Comparison of ENCODE assay signal across 17 cellular contexts in the genomic region with DNA sequence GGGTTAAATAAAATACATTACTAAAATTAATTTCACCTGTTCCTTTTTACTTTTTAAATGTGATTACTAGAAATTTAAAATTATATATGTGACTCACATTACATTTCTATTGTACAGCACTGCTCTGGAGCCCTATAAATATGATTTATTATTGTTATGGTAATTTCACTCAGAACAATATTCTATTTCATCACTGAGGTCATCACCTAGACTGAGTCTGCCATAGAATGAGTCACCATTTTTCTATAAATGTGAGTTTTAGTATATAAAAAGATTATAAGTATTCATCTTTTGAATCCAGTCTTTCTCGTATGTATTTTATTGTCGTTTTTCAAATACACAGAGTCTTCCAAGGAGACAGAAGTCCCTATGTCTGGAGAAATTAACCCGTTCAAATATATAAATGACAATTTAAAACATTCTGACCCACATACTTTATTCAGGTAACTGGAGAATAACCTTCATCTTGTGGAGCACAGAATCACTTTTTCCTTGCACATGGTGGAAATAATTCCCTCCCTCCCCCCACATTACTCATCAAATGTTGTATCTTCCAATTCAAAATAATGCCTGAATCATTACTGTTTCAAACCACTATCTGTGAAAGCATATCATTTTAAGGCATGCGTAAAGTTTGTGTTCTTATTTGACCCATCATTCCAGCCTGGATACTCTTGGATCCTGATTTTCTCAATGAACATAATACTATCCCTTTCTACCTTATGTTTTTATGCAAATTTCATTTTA. TPM values are rescaled to one million over a fixed set of nuclear protein-coding genes. Genes with fewer than 3 reads are reported as not detected.
DNase-seq lines count a peak whose midpoint lies in the region; ATAC-seq and TF ChIP-seq lines count a peak whose summit lies in the region.
"Had no signal": no experiment of that assay in that cellular context is flagged by ENCODE, and none has a peak within 500 bp of the region (broad histone marks: within the 10 kb centered on the region; RNA-seq: fewer than 3 reads in every experiment).

No MANE protein-coding gene starts in this region.

- H3K27ac Mint-ChIP-seq in immature natural killer cell, result no peak overlapping the region

- POLR2A ChIA-PET in HEK293 (lab: Yijun Ruan, JAX), result no interaction called here

- H3K9me3 ChIP-seq in HEK293 (ENCODE audit: control insufficient read depth, insufficient read depth, low read depth, low read length) (no peaks in the 10 kb centered on the region), adipocyte (ENCODE audit: control insufficient read depth, low read length) (no peaks in the 10 kb centered on the region)
- H3K9me3 ChIP-seq: right atrium auricular region had no signal

- H3K27me3 Mint-ChIP-seq in immature natural killer cell (ENCODE audit: low read depth in 3 of 3), result peaks cover 5 to 13% (median 12%) of the 10 kb centered on the region in 3 donors

- H3K27ac ChIP-seq in HEK293 (ENCODE audit: extremely low read depth, low read depth, low read length) (no peak overlapping the region), foreskin keratinocyte (peak overlapping the region; percentile 19)
- H3K27ac ChIP-seq: PC-9, right atrium auricular region had no signal

- H3K4me1 ChIP-seq in HEK293 (ENCODE audit: control insufficient read depth, insufficient read depth, low read length) (no peaks in the 10 kb centered on the region), adipocyte (ENCODE audit: control insufficient read depth, insufficient read depth, low read length) (peaks cover 4% of the 10 kb centered on the region), foreskin keratinocyte (peaks cover 9% of the 10 kb centered on the region)
- H3K4me1 ChIP-seq: right atrium auricular region had no signal

- ATAC-seq in foreskin keratinocyte (peak; percentile 70), HG03342 (IDR thresholded peaks at IDR 0.05; ENCODE audit: unreplicated experiment) (no peak)
- ATAC-seq: HepG2 had no signal

- H3K9me3 Mint-ChIP-seq in immature natural killer cell, result no peaks in the 10 kb centered on the region

- H3K9ac ChIP-seq in adipocyte (ENCODE audit: low read length), result no peak overlapping the region

- peak; percentile 29 for DNase-seq in AG08395 (ENCODE audit: low spot score)
- DNase-seq in adipocyte (ENCODE audit: low read depth), result peak; percentile 49
- peak in 1 of 2 donors; percentile 57 for DNase-seq in foreskin keratinocyte
- no peak for DNase-seq in immature natural killer cell
- DNase-seq in activated naive CD4-positive, alpha-beta T cell (lab: John Stamatoyannopoulos, UW), result no peak
- no peak for DNase-seq in DMS79 (lab: John Stamatoyannopoulos, UW)
- DNase-seq: activated CD4-positive, alpha-beta T cell treated with anti-CD3 and anti-CD28 coated beads, Interleukin-2, amount 50 U/mL, for 4 hours; AML-193; kidney; MV-4-11; NCI-H2081 treated with DMSO at 0.1 percent for 48 hours; PC-9; stimulated activated CD4-positive, alpha-beta T cell treated with anti-CD3 and anti-CD28 coated beads, Interleukin-1b, Interleukin-23, amount 100 ng/mL, for 48 hours had no signal

- CTCF ChIA-PET in HEK293 (lab: Yijun Ruan, JAX), result no interaction called here

- no peaks in the 10 kb centered on the region for H3K36me3 Mint-ChIP-seq in immature natural killer cell

- H3K4me3 Mint-ChIP-seq in immature natural killer cell, result no peak overlapping the region

- H3K4me3 ChIP-seq in HEK293 (ENCODE audit: low read depth, low read length) (no peak overlapping the region), adipocyte (ENCODE audit: low read length) (no peak overlapping the region)
- H3K4me3 ChIP-seq: PC-9, right atrium auricular region had no signal

- TF ChIP-seq CTCF in HEK293 (tag by site-specific recombination; IDR thresholded peaks at IDR 0.05), result no peak
- no peak for TF ChIP-seq CTCF in foreskin keratinocyte (conservative IDR thresholded peaks at IDR 0.05)

- H3K27me3 ChIP-seq in adipocyte (replicated peaks; ENCODE audit: control insufficient read depth, insufficient read depth, low read length) (peaks cover 4% of the 10 kb centered on the region), foreskin keratinocyte (no peaks in the 10 kb centered on the region)
- H3K27me3 ChIP-seq: right atrium auricular region had no signal

- no peaks in the 10 kb centered on the region for H3K36me3 ChIP-seq in HEK293 (ENCODE audit: control insufficient read depth in 2 of 2, insufficient read depth in 1 of 2, low read length in 2 of 2)
- H3K36me3 ChIP-seq in adipocyte (ENCODE audit: control insufficient read depth, insufficient read depth, low read length, severe bottlenecking), result no peaks in the 10 kb centered on the region
- H3K36me3 ChIP-seq: right atrium auricular region had no signal

- H3K4me1 Mint-ChIP-seq in immature natural killer cell, result no peaks in the 10 kb centered on the region

TF ChIP-seq in HEK293, 187 proteins besides CTCF, POLR2A, EP300 and RAD21 (continues in another document):
- no peak for TF ChIP-seq KLF7 (tag by site-specific recombination; IDR thresholded peaks at IDR 0.05; ENCODE audit: borderline replicate concordance)
- no peak for TF ChIP-seq BCL11B (tag by site-specific recombination; IDR thresholded peaks at IDR 0.05; ENCODE audit: low read depth)
- TF ChIP-seq, protein P1, sequence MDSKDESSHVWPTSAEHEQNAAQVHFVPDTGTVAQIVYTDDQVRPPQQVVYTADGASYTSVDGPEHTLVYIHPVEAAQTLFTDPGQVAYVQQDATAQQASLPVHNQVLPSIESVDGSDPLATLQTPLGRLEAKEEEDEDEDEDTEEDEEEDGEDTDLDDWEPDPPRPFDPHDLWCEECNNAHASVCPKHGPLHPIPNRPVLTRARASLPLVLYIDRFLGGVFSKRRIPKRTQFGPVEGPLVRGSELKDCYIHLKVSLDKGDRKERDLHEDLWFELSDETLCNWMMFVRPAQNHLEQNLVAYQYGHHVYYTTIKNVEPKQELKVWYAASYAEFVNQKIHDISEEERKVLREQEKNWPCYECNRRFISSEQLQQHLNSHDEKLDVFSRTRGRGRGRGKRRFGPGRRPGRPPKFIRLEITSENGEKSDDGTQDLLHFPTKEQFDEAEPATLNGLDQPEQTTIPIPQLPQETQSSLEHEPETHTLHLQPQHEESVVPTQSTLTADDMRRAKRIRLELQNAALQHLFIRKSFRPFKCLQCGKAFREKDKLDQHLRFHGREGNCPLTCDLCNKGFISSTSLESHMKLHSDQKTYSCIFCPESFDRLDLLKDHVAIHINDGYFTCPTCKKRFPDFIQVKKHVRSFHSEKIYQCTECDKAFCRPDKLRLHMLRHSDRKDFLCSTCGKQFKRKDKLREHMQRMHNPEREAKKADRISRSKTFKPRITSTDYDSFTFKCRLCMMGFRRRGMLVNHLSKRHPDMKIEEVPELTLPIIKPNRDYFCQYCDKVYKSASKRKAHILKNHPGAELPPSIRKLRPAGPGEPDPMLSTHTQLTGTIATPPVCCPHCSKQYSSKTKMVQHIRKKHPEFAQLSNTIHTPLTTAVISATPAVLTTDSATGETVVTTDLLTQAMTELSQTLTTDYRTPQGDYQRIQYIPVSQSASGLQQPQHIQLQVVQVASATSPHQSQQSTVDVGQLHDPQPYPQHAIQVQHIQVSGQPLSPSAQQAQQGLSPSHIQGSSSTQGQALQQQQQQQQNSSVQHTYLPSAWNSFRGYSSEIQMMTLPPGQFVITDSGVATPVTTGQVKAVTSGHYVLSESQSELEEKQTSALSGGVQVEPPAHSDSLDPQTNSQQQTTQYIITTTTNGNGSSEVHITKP (tag by site-specific recombination; IDR thresholded peaks at IDR 0.05), result no peak
- no peak for TF ChIP-seq ZSCAN16 (tag by site-specific recombination; IDR thresholded peaks at IDR 0.05)
- TF ChIP-seq ZBTB8A (tag by site-specific recombination; IDR thresholded peaks at IDR 0.05), result no peak
- TF ChIP-seq ATF2 (tag by site-specific recombination; IDR thresholded peaks at IDR 0.05; ENCODE audit: low read depth), result 0 out of 2 replicates have a peak, but pooled peaks have one; percentile 23
- no peak for TF ChIP-seq ZBTB17 (tag by site-specific recombination; IDR thresholded peaks at IDR 0.05)
- TF ChIP-seq, protein P2, sequence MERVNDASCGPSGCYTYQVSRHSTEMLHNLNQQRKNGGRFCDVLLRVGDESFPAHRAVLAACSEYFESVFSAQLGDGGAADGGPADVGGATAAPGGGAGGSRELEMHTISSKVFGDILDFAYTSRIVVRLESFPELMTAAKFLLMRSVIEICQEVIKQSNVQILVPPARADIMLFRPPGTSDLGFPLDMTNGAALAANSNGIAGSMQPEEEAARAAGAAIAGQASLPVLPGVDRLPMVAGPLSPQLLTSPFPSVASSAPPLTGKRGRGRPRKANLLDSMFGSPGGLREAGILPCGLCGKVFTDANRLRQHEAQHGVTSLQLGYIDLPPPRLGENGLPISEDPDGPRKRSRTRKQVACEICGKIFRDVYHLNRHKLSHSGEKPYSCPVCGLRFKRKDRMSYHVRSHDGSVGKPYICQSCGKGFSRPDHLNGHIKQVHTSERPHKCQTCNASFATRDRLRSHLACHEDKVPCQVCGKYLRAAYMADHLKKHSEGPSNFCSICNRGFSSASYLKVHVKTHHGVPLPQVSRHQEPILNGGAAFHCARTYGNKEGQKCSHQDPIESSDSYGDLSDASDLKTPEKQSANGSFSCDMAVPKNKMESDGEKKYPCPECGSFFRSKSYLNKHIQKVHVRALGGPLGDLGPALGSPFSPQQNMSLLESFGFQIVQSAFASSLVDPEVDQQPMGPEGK (tag by site-specific recombination; IDR thresholded peaks at IDR 0.05), result no peak
- TF ChIP-seq ZNF701 (tag by site-specific recombination; IDR thresholded peaks at IDR 0.05), result no peak
- TF ChIP-seq GLI4 (tag by site-specific recombination; IDR thresholded peaks at IDR 0.05), result no peak
- TF ChIP-seq ZNF366 (tag by site-specific recombination; conservative IDR thresholded peaks at IDR 0.05), result 0 out of 2 replicates have a peak, but pooled peaks have one; percentile 33

RNA-seq across cellular contexts. Expression of gene CHST14, which starts 30.0 kb away (rescaled TPM):
- 5.5 and 6.2 TPM in 2 replicates for total RNA-seq in foreskin keratinocyte
- polyA plus RNA-seq in foreskin keratinocyte (9.0 and 10.5 TPM in 2 replicates), immature natural killer cell (1 to 10 TPM; 1.9 to 3.6 (median 3.3) TPM)

Comparison
In these comparisons a context has a peak if more than half of its experiments do, and no peak if none do; other contexts are left out.
1. DNase-seq: peak in AG08395 (single experiment) and adipocyte (single experiment); none in immature natural killer cell (0 of 3), activated naive CD4-positive, alpha-beta T cell (0 of 4) and DMS79 (single experiment).